8 cellular contexts compared by ENCODE assay signal in genomic region chr19:4077800-4078683, GRCh38. TPM values are rescaled to one million over a fixed set of nuclear protein-coding genes. Genes with fewer than 3 reads are reported as not detected.
A peak's percentile ranks its signal among the peaks of the same experiment; 100 is the strongest.
DNase-seq lines count a peak whose midpoint lies in the region; TF ChIP-seq lines count a peak whose summit lies in the region.

No MANE protein-coding gene starts in this region.

- peak overlapping the region; percentile 64 for H3K4me3 Mint-ChIP-seq in activated CD4-positive, alpha-beta memory T cell treated with anti-CD3 and anti-CD28 coated beads for 36 hours

- peaks cover 20% of the 10 kb centered on the region for H3K4me1 Mint-ChIP-seq in activated CD4-positive, alpha-beta memory T cell treated with anti-CD3 and anti-CD28 coated beads for 36 hours (ENCODE audit: low read depth)

- POLR2A ChIA-PET in HEK293 (lab: Yijun Ruan, JAX), result no interaction called here
- POLR2A ChIA-PET in activated CD4-positive, alpha-beta memory T cell treated with anti-CD3 and anti-CD28 coated beads for 36 hours (lab: Charles Lee), result interaction anchor here (1.2 to 1.5 kb wide), 3 partner anchors 9 to 36 kb away, joined by 3 to 4 read pairs (median 3); no protein-coding TSS in a partner anchor
- POLR2A ChIA-PET in SK-N-SH (lab: Yijun Ruan, JAX), result no interaction called here

- H3K4me2 ChIP-seq in SK-N-SH, result no peak overlapping the region

- 86% methylated on average over 24 of the region's 33 CpGs for WGBS in SK-N-SH (ENCODE audit: low lambda C conversion rate)

- no peaks in the 10 kb centered on the region for H3K27me3 ChIP-seq in SK-N-SH (ENCODE audit: insufficient read depth)

- H3K79me2 ChIP-seq in SK-N-SH (ENCODE audit: insufficient read depth), result no peaks in the 10 kb centered on the region

- no peaks in the 10 kb centered on the region for H3K9me3 Mint-ChIP-seq in activated CD4-positive, alpha-beta memory T cell treated with anti-CD3 and anti-CD28 coated beads for 36 hours

- H3K36me3 ChIP-seq in HEK293 (ENCODE audit: control insufficient read depth in 2 of 2, insufficient read depth in 1 of 2, low read length in 2 of 2) (no peaks in the 10 kb centered on the region), SK-N-SH (replicated peaks in 1 of 2; ENCODE audit: control insufficient read depth in 1 of 2, insufficient read depth in 2 of 2, low read length in 1 of 2) (no peaks in the 10 kb centered on the region)

- no peak overlapping the region for H3K4me3 ChIP-seq in HEK293 (ENCODE audit: low read depth, low read length)
- peak overlapping the region; percentile 31 for H3K4me3 ChIP-seq in fibroblast of mammary gland (ENCODE audit: control insufficient read depth, low read depth, low read length)
- no peak overlapping the region for H3K4me3 ChIP-seq in SK-N-SH (ENCODE audit: low read depth in 2 of 2, low read length in 1 of 2)

- intact Hi-C loops in activated CD4-positive, alpha-beta memory T cell treated with anti-CD3 and anti-CD28 coated beads for 36 hours (cut with micrococcal nuclease), result no loop called here
- intact Hi-C loops in posterior vena cava (cut with DNase I), result no loop called here

- peak overlapping the region; percentile 75 for H3K27ac Mint-ChIP-seq in activated CD4-positive, alpha-beta memory T cell treated with anti-CD3 and anti-CD28 coated beads for 36 hours

- CTCF ChIA-PET in HEK293 (lab: Yijun Ruan, JAX) (interaction anchor here (0.6 to 1.2 kb wide), 2 partner anchors 62 to 92 kb away, joined by 3 read pairs; no protein-coding TSS in a partner anchor), SK-N-SH (lab: Yijun Ruan, JAX) (interaction anchor here (1.1 kb wide), 1 partner anchor 189 kb away, joined by 3 read pairs; no protein-coding TSS in a partner anchor)
- CTCF ChIA-PET in activated CD4-positive, alpha-beta memory T cell treated with anti-CD3 and anti-CD28 coated beads for 36 hours (lab: Charles Lee), result no interaction called here

- DNase-seq in AG08395 (ENCODE audit: low spot score) (peak; percentile 58), fibroblast of mammary gland (ENCODE audit: low read depth) (no peak), posterior vena cava (ENCODE audit: low spot score) (peak; percentile 88), NCI-H82 (lab: John Stamatoyannopoulos, UW) (no peak), SK-N-SH (no peak)
- peak; percentile 77 for DNase-seq in activated CD4-positive, alpha-beta memory T cell treated with anti-CD3 and anti-CD28 coated beads for 36 hours
- DNase-seq in NK-92 treated with Interleukin-12 subunit alpha and Interleukin-12 subunit beta, amount 100 ng/mL, for 24 hours (lab: John Stamatoyannopoulos, UW), result no peak

- H3K27ac ChIP-seq in HEK293 (ENCODE audit: extremely low read depth, low read depth, low read length) (no peak overlapping the region), SK-N-SH (ENCODE audit: low read depth in 2 of 2, low read length in 1 of 2) (no peak overlapping the region)

- TF ChIP-seq CTCF in HEK293 (tag by site-specific recombination; IDR thresholded peaks at IDR 0.05), result no peak
- TF ChIP-seq CTCF in fibroblast of mammary gland (conservative IDR thresholded peaks at IDR 0.05; ENCODE audit: control insufficient read depth, insufficient read depth, low read depth, low read length), result no peak
- TF ChIP-seq CTCF in SK-N-SH (IDR thresholded peaks at IDR 0.05), result no peak

- H3K27me3 Mint-ChIP-seq in activated CD4-positive, alpha-beta memory T cell treated with anti-CD3 and anti-CD28 coated beads for 36 hours, result no peaks in the 10 kb centered on the region

- no peaks in the 10 kb centered on the region for H3K9me2 ChIP-seq in SK-N-SH

- no peaks in the 10 kb centered on the region for H3F3A ChIP-seq in SK-N-SH (replicated peaks; ENCODE audit: insufficient read depth)

- TF ChIP-seq EP300 in SK-N-SH (IDR thresholded peaks at IDR 0.05; ENCODE audit: borderline replicate concordance in 1 of 2, low read depth in 1 of 2, low read length in 1 of 2), result no peak

- no peak for TF ChIP-seq RAD21 in SK-N-SH (IDR thresholded peaks at IDR 0.05; ENCODE audit: low read length)

- no peaks in the 10 kb centered on the region for H3K9me3 ChIP-seq in HEK293 (ENCODE audit: control insufficient read depth, insufficient read depth, low read depth, low read length)
- no peaks in the 10 kb centered on the region for H3K9me3 ChIP-seq in SK-N-SH

- no peaks in the 10 kb centered on the region for H3K36me3 Mint-ChIP-seq in activated CD4-positive, alpha-beta memory T cell treated with anti-CD3 and anti-CD28 coated beads for 36 hours

- no peaks in the 10 kb centered on the region for H4K20me1 ChIP-seq in SK-N-SH (ENCODE audit: insufficient read depth)

- H3K9ac ChIP-seq in SK-N-SH, result no peak overlapping the region

- H3K4me1 ChIP-seq in HEK293 (ENCODE audit: control insufficient read depth, insufficient read depth, low read length) (no peaks in the 10 kb centered on the region), SK-N-SH (ENCODE audit: control insufficient read depth in 1 of 2, insufficient read depth in 2 of 2, low read depth in 1 of 2, low read length in 1 of 2) (no peaks in the 10 kb centered on the region)

- H2AFZ ChIP-seq in SK-N-SH (ENCODE audit: low read depth), result no peak overlapping the region

TF ChIP-seq in HEK293, 187 proteins besides CTCF, POLR2A, EP300 and RAD21 (continues in another document):
- no peak for TF ChIP-seq ELK4 (IDR thresholded peaks at IDR 0.05; ENCODE audit: borderline replicate concordance, low read depth, low read length)
- no peak for TF ChIP-seq ZNF548 (tag by site-specific recombination; IDR thresholded peaks at IDR 0.05)
- no peak for TF ChIP-seq ZNF214 (tag by site-specific recombination; IDR thresholded peaks at IDR 0.05; ENCODE audit: borderline replicate concordance)

TF ChIP-seq in SK-N-SH, 30 proteins besides CTCF, POLR2A, EP300 and RAD21:
- TF ChIP-seq CHD2 (IDR thresholded peaks at IDR 0.05; ENCODE audit: low read length, partially characterized antibody) (no peak), SIN3A (IDR thresholded peaks at IDR 0.05; ENCODE audit: borderline replicate concordance, low read depth, low read length) (no peak), POLR2AphosphoS5 (IDR thresholded peaks at IDR 0.05; ENCODE audit: low read depth, low read length) (no peak), FOXM1 (IDR thresholded peaks at IDR 0.05; ENCODE audit: low read depth) (no peak), MXI1 (IDR thresholded peaks at IDR 0.05; ENCODE audit: low read depth, low read length) (no peak)
TF ChIP-seq in SK-N-SH: peak in this region for 0.

RNA-seq across cellular contexts. Expression of gene ZBTB7A, which starts 11.3 kb away (rescaled TPM):
- 10 to 100 TPM; 31.0 to 32.5 TPM for total RNA-seq in activated CD4-positive, alpha-beta memory T cell treated with anti-CD3 and anti-CD28 coated beads for 36 hours
- total RNA-seq in posterior vena cava, result 10 to 100 TPM; 41.8 to 50.6 TPM
- 5.6 and 7.4 TPM in 2 replicates for polyA plus RNA-seq in SK-N-SH (2012; rRNA removed)
- 2.8 and 5.8 TPM in 2 replicates for polyA plus RNA-seq in SK-N-SH (2012; cell fraction: cytosol; rRNA removed)
- 17.7 and 19.8 TPM in 2 replicates for polyA plus RNA-seq in SK-N-SH (2012; cell fraction: nucleus; rRNA removed)

RNA-seq across cellular contexts. Expression of gene MAP2K2, which starts 45.9 kb away (rescaled TPM):
- 100 to 1,000 TPM; 128 to 129 TPM for total RNA-seq in activated CD4-positive, alpha-beta memory T cell treated with anti-CD3 and anti-CD28 coated beads for 36 hours
- total RNA-seq in posterior vena cava, result 10 to 100 TPM; 82.8 to 88.4 TPM
- polyA plus RNA-seq in SK-N-SH (2012; rRNA removed), result 67.2 and 114 TPM in 2 replicates
- polyA plus RNA-seq in SK-N-SH (2012; cell fraction: cytosol; rRNA removed), result 55.7 and 82.6 TPM in 2 replicates
- polyA plus RNA-seq in SK-N-SH (2012; cell fraction: nucleus; rRNA removed), result 156 and 227 TPM in 2 replicates

Comparison
In these comparisons a context has a peak if more than half of its experiments do, and no peak if none do; other contexts are left out.
1. DNase-seq: peak in AG08395 (single experiment), activated CD4-positive, alpha-beta memory T cell treated with anti-CD3 and anti-CD28 coated beads for 36 hours (single experiment) and posterior vena cava (single experiment); none in fibroblast of mammary gland (single experiment), NCI-H82 (single experiment), SK-N-SH (single experiment) and NK-92 treated with Interleukin-12 subunit alpha and Interleukin-12 subunit beta, amount 100 ng/mL, for 24 hours (single experiment).